In the genomic region with DNA sequence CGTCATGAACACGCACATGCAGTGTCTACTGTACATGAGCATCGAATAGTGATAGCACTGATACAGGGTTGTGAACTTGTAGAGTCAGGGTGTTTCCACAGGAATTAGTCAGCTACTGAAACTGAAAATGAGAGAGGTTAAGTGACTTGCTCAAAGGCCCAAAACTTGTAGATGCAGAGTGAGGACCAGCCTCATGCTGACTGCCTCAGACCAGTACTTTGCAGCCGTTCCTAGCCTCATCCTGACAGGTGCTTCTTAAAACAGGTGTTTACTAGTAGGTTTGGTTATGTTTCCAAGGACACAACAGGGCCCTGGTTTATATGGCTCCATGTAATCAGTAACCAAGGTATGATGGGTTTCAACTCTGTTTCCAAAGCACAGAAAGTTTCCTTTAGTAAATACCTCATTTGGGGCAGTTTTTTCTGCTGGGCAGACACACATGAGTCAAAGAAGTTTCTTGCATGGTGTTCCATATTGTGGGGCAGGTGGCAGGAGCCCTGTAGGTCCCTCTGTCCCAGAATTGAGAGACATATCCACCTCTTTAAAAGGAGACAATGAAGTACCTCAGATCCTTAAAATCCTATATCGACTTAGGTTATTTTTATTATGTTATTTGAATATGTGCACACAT, we compare ENCODE assay signal across 12 cellular contexts. TPM values are rescaled to one million over a fixed set of nuclear protein-coding genes. Genes with fewer than 3 reads are reported as not detected.
A peak's percentile ranks its signal among the peaks of the same experiment; 100 is the strongest.
DNase-seq lines count a peak whose midpoint lies in the region; ATAC-seq, FAIRE-seq and TF ChIP-seq lines count a peak whose summit lies in the region.
"Had no signal": no experiment of that assay in that cellular context is flagged by ENCODE, and none has a peak within 500 bp of the region (broad histone marks: within the 10 kb centered on the region; RNA-seq: fewer than 3 reads in every experiment).

No MANE protein-coding gene starts in this region.

- no peak overlapping the region for H3K27ac ChIP-seq in hepatocyte
- H3K27ac ChIP-seq: coronary artery had no signal

- H3K9me3 ChIP-seq in hepatocyte (ENCODE audit: low read depth): no peaks in the 10 kb centered on the region

- peaks cover 11% of the 10 kb centered on the region for H3K4me1 Mint-ChIP-seq in nephron progenitor cell
- H3K4me1 Mint-ChIP-seq: CD4-positive, alpha-beta memory T cell had no signal

- TF ChIP-seq POLR2A in GM12892 (IDR thresholded peaks at IDR 0.05; ENCODE audit: low read depth, low read length): no peak

- DNase-seq in GM12892 (ENCODE audit: insufficient read length) (no peak), nephron progenitor cell (no peak), HUDEP-2 (lab: John Stamatoyannopoulos, UW; ENCODE audit: unreplicated experiment in 76 of 76) (no peak), hepatocyte (ENCODE audit: low spot score) (no peak), frontal cortex (ENCODE audit: low spot score in 2 of 2) (no peak)
- DNase-seq: CD4-positive, alpha-beta memory T cell; nucleus accumbens; SHP77 treated with DMSO at 0.1 percent for 48 hours had no signal

- no peaks in the 10 kb centered on the region for H3K4me1 ChIP-seq in hepatocyte (ENCODE audit: insufficient read depth)

- no peaks in the 10 kb centered on the region for H4K20me1 ChIP-seq in hepatocyte (ENCODE audit: insufficient read depth, poor library complexity, severe bottlenecking)

- H3K9me2 ChIP-seq in hepatocyte (replicated peaks; ENCODE audit: insufficient read depth): no peaks in the 10 kb centered on the region

- H3K27ac Mint-ChIP-seq in nephron progenitor cell: no peak overlapping the region
- H3K27ac Mint-ChIP-seq: CD4-positive, alpha-beta memory T cell had no signal

- H3K4me3 ChIP-seq in hepatocyte: no peak overlapping the region
- H3K4me3 ChIP-seq: coronary artery had no signal

- peaks cover 57% of the 10 kb centered on the region for H3K36me3 Mint-ChIP-seq in nephron progenitor cell (ENCODE audit: low read depth)

- peak; percentile 99 for ATAC-seq in GM19035 (IDR thresholded peaks at IDR 0.05; ENCODE audit: unreplicated experiment)
- ATAC-seq in HG02798 (IDR thresholded peaks at IDR 0.05; ENCODE audit: poor library complexity, unreplicated experiment): peak; percentile 97
- peak; percentile 86 for ATAC-seq in HG03575 (IDR thresholded peaks at IDR 0.05; ENCODE audit: extremely low read depth, insufficient number of reproducible peaks, low FRiP score, unreplicated experiment)

- H3K79me2 ChIP-seq in hepatocyte: no peaks in the 10 kb centered on the region

- H3K9me3 Mint-ChIP-seq in nephron progenitor cell: no peaks in the 10 kb centered on the region
- H3K9me3 Mint-ChIP-seq: CD4-positive, alpha-beta memory T cell had no signal

- no peak overlapping the region for H2AFZ ChIP-seq in hepatocyte

- H3K4me3 Mint-ChIP-seq in nephron progenitor cell: no peak overlapping the region
- H3K4me3 Mint-ChIP-seq: CD4-positive, alpha-beta memory T cell had no signal

- H3K27me3 ChIP-seq in hepatocyte: no peaks in the 10 kb centered on the region

- WGBS in hepatocyte (ENCODE audit: low lambda C conversion rate, missing lambda C conversion rate): 93% methylated on average over 5 of the region's 5 CpGs

- TF ChIP-seq CTCF in nephron progenitor cell (IDR thresholded peaks at IDR 0.05) (no peak), hepatocyte (IDR thresholded peaks at IDR 0.05; ENCODE audit: poor library complexity) (no peak)

- FAIRE-seq in GM12892 (lab: Jason Lieb, UNC) (peak; percentile 76), frontal cortex (lab: Jason Lieb, UNC) (no peak)

- H3K27me3 Mint-ChIP-seq in nephron progenitor cell (ENCODE audit: low read depth, poor library complexity): no peaks in the 10 kb centered on the region

- no peak overlapping the region for H3K4me2 ChIP-seq in hepatocyte

- H3K36me3 ChIP-seq in hepatocyte (replicated peaks; ENCODE audit: insufficient read depth, low read depth): no peaks in the 10 kb centered on the region

RNA-seq across cellular contexts. Expression of a gene that starts 16.0 kb away (rescaled TPM):
- polyA plus RNA-seq in GM12892 (2012; ENCODE audit: missing spikeins): not detected
- total RNA-seq in hepatocyte (1.7 and 2.0 TPM in 2 replicates), frontal cortex (12.2 TPM)
- polyA plus RNA-seq in hepatocyte: 1.6 and 2.3 TPM in 2 replicates
